In the genomic region with DNA sequence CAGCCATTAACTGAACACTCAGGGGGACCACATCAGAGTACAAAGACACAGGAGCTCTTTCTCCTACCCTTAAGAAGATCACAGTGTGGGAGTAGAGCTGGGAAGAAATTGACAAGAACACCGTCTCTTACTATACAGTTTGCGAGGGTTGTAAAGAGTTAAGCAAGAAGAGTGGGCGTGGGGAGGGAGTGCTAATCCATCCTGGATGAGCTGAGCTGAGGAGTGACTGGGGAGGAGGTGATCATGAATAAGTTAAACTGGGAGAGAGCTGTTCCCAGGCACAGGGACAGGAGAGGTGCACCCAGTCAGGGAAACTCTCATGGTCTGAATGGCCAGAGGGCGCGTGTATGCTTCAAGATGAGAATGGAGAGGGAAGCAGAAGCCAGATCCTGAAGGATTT, we compare ENCODE assay signal across 38 cellular contexts. TPM values are rescaled to one million over a fixed set of nuclear protein-coding genes. Genes with fewer than 3 reads are reported as not detected.
"Had no signal": no experiment of that assay in that cellular context is flagged by ENCODE, and none has a peak within 500 bp of the region (broad histone marks: within the 10 kb centered on the region; RNA-seq: fewer than 3 reads in every experiment).

No MANE protein-coding gene starts in this region.

- H3K9me3 Mint-ChIP-seq: activated CD4-positive, alpha-beta memory T cell treated with anti-CD3 and anti-CD28 coated beads, Interleukin-2, amount 10 ng/mL, durations not matched to agents 7 days and 5 days; activated CD4-positive, alpha-beta T cell treated with anti-CD3 and anti-CD28 coated beads, Interleukin-2, amount 10 ng/mL, durations not matched to agents 7 days and 5 days; activated naive CD4-positive, alpha-beta T cell treated with anti-CD3 and anti-CD28 coated beads, Interleukin-2, amount 10 ng/mL, durations not matched to agents 7 days and 5 days; activated naive CD4-positive, alpha-beta T cell treated with anti-CD3 and anti-CD28 coated beads, Interleukin-2, amount 50 U/mL, for 24 hours; activated naive CD8-positive, alpha-beta T cell treated with anti-CD3 and anti-CD28 coated beads, Interleukin-2, amount 10 ng/mL, durations not matched to agents 7 days and 5 days; activated naive CD8-positive, alpha-beta T cell treated with anti-CD3 and anti-CD28 coated beads, Interleukin-2, amount 50 U/mL, for 24 hours; activated T-cell treated with anti-CD3 and anti-CD28 coated beads, Interleukin-2, amount 50 U/mL, for 24 hours; activated T-helper 2 cell treated with anti-CD3 and anti-CD28 coated beads, Interferon-gamma antibody, Interleukin-2, Interleukin-4, amounts not matched to agents 10 μg/mL and 5 μg/mL and 100 μg/mL, durations not matched to agents 14 hours and 24 hours and 36 hours; brain; central memory CD8-positive, alpha-beta T cell; T-helper 1 cell treated with Interleukin-12 subunit alpha and Interleukin-12 subunit beta and Interleukin-4 antibody, amounts not matched to agents 30 μg/mL and 1 μg/mL, for 36 hours; T-helper 2 cell treated with Interferon-gamma antibody and Interleukin-4, amounts not matched to agents 5 μg/mL and 100 μg/mL, for 36 hours; WTC11 had no signal

- H3K4me3 Mint-ChIP-seq: activated CD4-positive, alpha-beta memory T cell treated with anti-CD3 and anti-CD28 coated beads, Interleukin-2, amount 10 ng/mL, durations not matched to agents 7 days and 5 days; activated CD4-positive, alpha-beta T cell treated with anti-CD3 and anti-CD28 coated beads for 36 hours; activated CD4-positive, alpha-beta T cell treated with anti-CD3 and anti-CD28 coated beads, Interleukin-2, amount 10 ng/mL, durations not matched to agents 7 days and 5 days; activated CD8-positive, alpha-beta memory T cell treated with anti-CD3 and anti-CD28 coated beads, Interleukin-2, amount 10 ng/mL, durations not matched to agents 7 days and 5 days; activated CD8-positive, alpha-beta T cell treated with anti-CD3 and anti-CD28 coated beads, Interleukin-2, amount 10 ng/mL, durations not matched to agents 7 days and 5 days; activated naive CD4-positive, alpha-beta T cell treated with anti-CD3 and anti-CD28 coated beads, Interleukin-2, amount 10 ng/mL, durations not matched to agents 7 days and 5 days; activated naive CD4-positive, alpha-beta T cell treated with anti-CD3 and anti-CD28 coated beads, Interleukin-2, amount 50 U/mL, for 24 hours; activated naive CD8-positive, alpha-beta T cell; activated naive CD8-positive, alpha-beta T cell treated with anti-CD3 and anti-CD28 coated beads, Interleukin-2, amount 10 ng/mL, durations not matched to agents 7 days and 5 days; activated naive CD8-positive, alpha-beta T cell treated with anti-CD3 and anti-CD28 coated beads, Interleukin-2, amount 50 U/mL, for 24 hours; activated T-cell treated with anti-CD3 and anti-CD28 coated beads, Interleukin-2, amount 50 U/mL, for 24 hours; brain; central memory CD8-positive, alpha-beta T cell; T-helper 1 cell treated with Interleukin-12 subunit alpha and Interleukin-12 subunit beta and Interleukin-4 antibody, amounts not matched to agents 30 μg/mL and 1 μg/mL, for 36 hours; T-helper 2 cell treated with Interferon-gamma antibody and Interleukin-4, amounts not matched to agents 5 μg/mL and 100 μg/mL, for 36 hours; WTC11 had no signal

- H3K4me3 ChIP-seq: ascending aorta, cardiac muscle cell had no signal

- H3K27ac ChIP-seq: ascending aorta, cardiac muscle cell, VCaP had no signal

- H3K9me3 ChIP-seq: ascending aorta had no signal

- H3K27me3 ChIP-seq: ascending aorta, cardiac muscle cell had no signal

- H3K36me3 Mint-ChIP-seq: activated CD8-positive, alpha-beta memory T cell treated with anti-CD3 and anti-CD28 coated beads, Interleukin-2, amount 10 ng/mL, durations not matched to agents 7 days and 5 days; activated naive CD4-positive, alpha-beta T cell treated with anti-CD3 and anti-CD28 coated beads, Interleukin-2, amount 10 ng/mL, durations not matched to agents 7 days and 5 days; activated naive CD4-positive, alpha-beta T cell treated with anti-CD3 and anti-CD28 coated beads, Interleukin-2, amount 50 U/mL, for 24 hours; activated naive CD8-positive, alpha-beta T cell; activated naive CD8-positive, alpha-beta T cell treated with anti-CD3 and anti-CD28 coated beads, Interleukin-2, amount 10 ng/mL, durations not matched to agents 7 days and 5 days; brain; WTC11 had no signal

- H3K4me1 ChIP-seq: ascending aorta had no signal

- DNase-seq: activated CD4-positive, alpha-beta memory T cell treated with anti-CD3 and anti-CD28 coated beads, Interleukin-2, amount 10 ng/mL, durations not matched to agents 7 days and 5 days; activated CD4-positive, alpha-beta T cell treated with anti-CD3 and anti-CD28 coated beads for 1 hour; activated CD4-positive, alpha-beta T cell treated with anti-CD3 and anti-CD28 coated beads for 36 hours; activated CD4-positive, alpha-beta T cell treated with anti-CD3 and anti-CD28 coated beads for 48 hours; activated CD4-positive, alpha-beta T cell treated with anti-CD3 and anti-CD28 coated beads, Interleukin-2, amount 10 ng/mL, durations not matched to agents 7 days and 5 days; activated CD4-positive, alpha-beta T cell treated with anti-CD3 and anti-CD28 coated beads, Interleukin-2, amount 50 U/mL, for 48 hours; activated CD4-positive, CD25-positive, alpha-beta regulatory T cell; activated CD8-positive, alpha-beta memory T cell treated with anti-CD3 and anti-CD28 coated beads for 24 hours; activated CD8-positive, alpha-beta memory T cell treated with anti-CD3 and anti-CD28 coated beads, Interleukin-2, amount 10 ng/mL, durations not matched to agents 7 days and 5 days; activated CD8-positive, alpha-beta memory T cell treated with anti-CD3 and anti-CD28 coated beads, Interleukin-2, amount 50 U/mL, for 48 hours; activated CD8-positive, alpha-beta T cell treated with anti-CD3 and anti-CD28 coated beads, Interleukin-2, amount 10 ng/mL, durations not matched to agents 7 days and 5 days; activated effector memory CD4-positive, alpha-beta T cell treated with Interleukin-2 at 50 U/mL for 16 hours; activated gamma-delta T cell; activated naive CD4-positive, alpha-beta T cell treated with anti-CD3 and anti-CD28 coated beads, Interleukin-2, amount 10 ng/mL, durations not matched to agents 7 days and 5 days; activated naive CD4-positive, alpha-beta T cell treated with Interleukin-2 at 50 U/mL for 16 hours; activated naive CD8-positive, alpha-beta T cell treated with anti-CD3 and anti-CD28 coated beads, Interleukin-2, amount 10 ng/mL, durations not matched to agents 7 days and 5 days; activated naive CD8-positive, alpha-beta T cell treated with anti-CD3 and anti-CD28 coated beads, Interleukin-2, amount 50 U/mL, for 24 hours; activated T-cell treated with anti-CD3 and anti-CD28 coated beads, Interleukin-2, amount 50 U/mL, for 24 hours; activated T-cell treated with anti-CD3 and anti-CD28 coated beads, Interleukin-2, amount 50 U/mL, for 48 hours; amygdala; anterior cingulate cortex; cerebellar nuclear complex; T-helper 1 cell; T-helper 2 cell; T-helper 9 cell had no signal

- H3K36me3 ChIP-seq: ascending aorta, cardiac muscle cell had no signal

- H3K4me1 Mint-ChIP-seq: activated CD4-positive, alpha-beta memory T cell treated with anti-CD3 and anti-CD28 coated beads, Interleukin-2, amount 10 ng/mL, durations not matched to agents 7 days and 5 days; activated CD4-positive, alpha-beta T cell treated with anti-CD3 and anti-CD28 coated beads for 36 hours; activated CD4-positive, alpha-beta T cell treated with anti-CD3 and anti-CD28 coated beads, Interleukin-2, amount 10 ng/mL, durations not matched to agents 7 days and 5 days; activated CD8-positive, alpha-beta memory T cell treated with anti-CD3 and anti-CD28 coated beads, Interleukin-2, amount 10 ng/mL, durations not matched to agents 7 days and 5 days; activated naive CD4-positive, alpha-beta T cell treated with anti-CD3 and anti-CD28 coated beads, Interleukin-2, amount 10 ng/mL, durations not matched to agents 7 days and 5 days; activated naive CD4-positive, alpha-beta T cell treated with anti-CD3 and anti-CD28 coated beads, Interleukin-2, amount 50 U/mL, for 24 hours; activated naive CD8-positive, alpha-beta T cell treated with anti-CD3 and anti-CD28 coated beads, Interleukin-2, amount 10 ng/mL, durations not matched to agents 7 days and 5 days; activated naive CD8-positive, alpha-beta T cell treated with anti-CD3 and anti-CD28 coated beads, Interleukin-2, amount 50 U/mL, for 24 hours; brain; central memory CD8-positive, alpha-beta T cell; WTC11 had no signal

- ATAC-seq: activated CD4-positive, alpha-beta T cell treated with anti-CD3 and anti-CD28 coated beads for 36 hours; activated CD4-positive, CD25-positive, alpha-beta regulatory T cell treated with anti-CD3 and anti-CD28 coated beads, Interleukin-2, amount 50 U/mL, for 24 hours; activated CD8-positive, alpha-beta memory T cell treated with anti-CD3 and anti-CD28 coated beads, Interleukin-2, amount 10 ng/mL, durations not matched to agents 7 days and 5 days; activated CD8-positive, alpha-beta T cell treated with anti-CD3 and anti-CD28 coated beads, Interleukin-2, amount 10 ng/mL, durations not matched to agents 7 days and 5 days; activated naive CD8-positive, alpha-beta T cell treated with anti-CD3 and anti-CD28 coated beads, Interleukin-2, amount 50 U/mL, for 24 hours; WTC11 had no signal

- H3K27ac Mint-ChIP-seq: activated CD4-positive, alpha-beta memory T cell treated with anti-CD3 and anti-CD28 coated beads, Interleukin-2, amount 10 ng/mL, durations not matched to agents 7 days and 5 days; activated CD4-positive, alpha-beta T cell treated with anti-CD3 and anti-CD28 coated beads for 36 hours; activated CD4-positive, alpha-beta T cell treated with anti-CD3 and anti-CD28 coated beads, Interleukin-2, amount 10 ng/mL, durations not matched to agents 7 days and 5 days; activated CD8-positive, alpha-beta memory T cell treated with anti-CD3 and anti-CD28 coated beads, Interleukin-2, amount 10 ng/mL, durations not matched to agents 7 days and 5 days; activated CD8-positive, alpha-beta T cell treated with anti-CD3 and anti-CD28 coated beads, Interleukin-2, amount 10 ng/mL, durations not matched to agents 7 days and 5 days; activated naive CD4-positive, alpha-beta T cell treated with anti-CD3 and anti-CD28 coated beads, Interleukin-2, amount 10 ng/mL, durations not matched to agents 7 days and 5 days; activated naive CD4-positive, alpha-beta T cell treated with anti-CD3 and anti-CD28 coated beads, Interleukin-2, amount 50 U/mL, for 24 hours; activated naive CD8-positive, alpha-beta T cell; activated naive CD8-positive, alpha-beta T cell treated with anti-CD3 and anti-CD28 coated beads, Interleukin-2, amount 10 ng/mL, durations not matched to agents 7 days and 5 days; activated naive CD8-positive, alpha-beta T cell treated with anti-CD3 and anti-CD28 coated beads, Interleukin-2, amount 50 U/mL, for 24 hours; activated T-cell treated with anti-CD3 and anti-CD28 coated beads, Interleukin-2, amount 50 U/mL, for 24 hours; activated T-helper 2 cell treated with anti-CD3 and anti-CD28 coated beads, Interferon-gamma antibody, Interleukin-2, Interleukin-4, amounts not matched to agents 10 μg/mL and 5 μg/mL and 100 μg/mL, durations not matched to agents 14 hours and 24 hours and 36 hours; brain; T-helper 1 cell treated with Interleukin-12 subunit alpha and Interleukin-12 subunit beta and Interleukin-4 antibody, amounts not matched to agents 30 μg/mL and 1 μg/mL, for 36 hours; T-helper 2 cell treated with Interferon-gamma antibody and Interleukin-4, amounts not matched to agents 5 μg/mL and 100 μg/mL, for 36 hours; WTC11 had no signal

RNA-seq across cellular contexts. Expression of a gene that starts 17.2 kb away (rescaled TPM):
- total RNA-seq: activated CD4-positive, alpha-beta T cell treated with anti-CD3 and anti-CD28 coated beads, Interleukin-2, amount 10 ng/mL, durations not matched to agents 7 days and 5 days; activated CD8-positive, alpha-beta memory T cell treated with anti-CD3 and anti-CD28 coated beads, Interleukin-2, amount 10 ng/mL, durations not matched to agents 7 days and 5 days; activated T-helper 2 cell treated with anti-CD3 and anti-CD28 coated beads, Interferon-gamma antibody, Interleukin-2, Interleukin-4, amounts not matched to agents 10 μg/mL and 5 μg/mL and 100 μg/mL, durations not matched to agents 14 hours and 24 hours and 36 hours; ascending aorta; bronchial epithelial cell had no signal
- polyA plus RNA-seq: cardiac muscle cell had no signal
